26 cellular contexts compared by ENCODE assay signal in the genomic region with DNA sequence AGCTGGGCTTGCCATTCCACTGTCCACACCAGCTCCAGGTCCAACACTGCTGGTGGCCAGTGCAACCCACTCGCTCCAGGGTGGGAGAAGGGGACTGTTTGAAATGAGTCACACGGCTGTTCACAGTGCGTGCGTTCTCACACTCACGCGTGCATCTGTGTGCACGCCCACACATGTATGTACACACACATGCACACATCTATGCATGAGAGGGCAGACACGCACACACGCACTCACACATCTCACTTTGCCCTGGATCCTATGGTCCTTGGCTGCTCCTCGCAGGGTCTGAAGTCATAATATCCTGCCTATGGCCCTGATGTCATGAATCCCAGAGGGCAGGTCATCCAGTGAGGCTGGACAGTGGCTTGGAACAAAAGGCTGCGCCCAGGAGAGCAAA.
"Had no signal": no experiment of that assay in that cellular context is flagged by ENCODE, and none has a peak within 500 bp of the region (broad histone marks: within the 10 kb centered on the region; RNA-seq: fewer than 3 reads in every experiment).

No MANE protein-coding gene starts in this region.

- H3K36me3 ChIP-seq: transverse colon had no signal

- H3K4me3 ChIP-seq: coronary artery, gastroesophageal sphincter, testis, transverse colon had no signal

- H3K27ac Mint-ChIP-seq: activated naive CD4-positive, alpha-beta T cell treated with anti-CD3 and anti-CD28 coated beads, Interleukin-2, amount 50 U/mL, for 24 hours; activated naive CD8-positive, alpha-beta T cell treated with anti-CD3 and anti-CD28 coated beads, Interleukin-2, amount 50 U/mL, for 24 hours; T-helper 1 cell treated with Interleukin-12 subunit alpha and Interleukin-12 subunit beta and Interleukin-4 antibody, amounts not matched to agents 30 μg/mL and 1 μg/mL, for 36 hours had no signal

- H3K9me3 ChIP-seq: gastroesophageal sphincter, testis, transverse colon had no signal

- H3K27me3 ChIP-seq: gastroesophageal sphincter, testis, transverse colon had no signal

- DNase-seq: activated CD4-positive, alpha-beta T cell treated with anti-CD3 and anti-CD28 coated beads for 48 hours; activated CD4-positive, alpha-beta T cell treated with anti-CD3 and anti-CD28 coated beads, Interleukin-2, amount 50 U/mL, for 48 hours; activated CD8-positive, alpha-beta memory T cell treated with anti-CD3 and anti-CD28 coated beads for 24 hours; activated effector memory CD4-positive, alpha-beta T cell treated with Interleukin-2 at 50 U/mL for 16 hours; activated naive CD8-positive, alpha-beta T cell treated with anti-CD3 and anti-CD28 coated beads, Interleukin-2, amount 50 U/mL, for 24 hours; amygdala; effector memory CD8-positive, alpha-beta T cell; hippocampal formation; left cardiac atrium; midbrain; naive thymus-derived CD4-positive, alpha-beta T cell; right cardiac atrium; stimulated activated CD4-positive, alpha-beta T cell treated with anti-CD3 and anti-CD28 coated beads, Interleukin-4, amount 100 ng/mL, for 1 hour; stimulated activated naive CD8-positive, alpha-beta T cell treated with anti-CD3 and anti-CD28 coated beads, Interleukin-15, Interleukin-2, amounts not matched to agents 100 U/mL and 50 U/mL, for 24 hours; T-helper 9 cell; testis; transverse colon had no signal

- H3K9me3 Mint-ChIP-seq: activated naive CD4-positive, alpha-beta T cell treated with anti-CD3 and anti-CD28 coated beads, Interleukin-2, amount 50 U/mL, for 24 hours; activated naive CD8-positive, alpha-beta T cell treated with anti-CD3 and anti-CD28 coated beads, Interleukin-2, amount 50 U/mL, for 24 hours; effector memory CD8-positive, alpha-beta T cell; T-helper 1 cell treated with Interleukin-12 subunit alpha and Interleukin-12 subunit beta and Interleukin-4 antibody, amounts not matched to agents 30 μg/mL and 1 μg/mL, for 36 hours had no signal

- H3K4me1 ChIP-seq: gastroesophageal sphincter, testis, transverse colon had no signal

- H3K4me3 Mint-ChIP-seq: activated naive CD4-positive, alpha-beta T cell treated with anti-CD3 and anti-CD28 coated beads, Interleukin-2, amount 50 U/mL, for 24 hours; activated naive CD8-positive, alpha-beta T cell treated with anti-CD3 and anti-CD28 coated beads, Interleukin-2, amount 50 U/mL, for 24 hours; effector memory CD8-positive, alpha-beta T cell; naive thymus-derived CD4-positive, alpha-beta T cell; T-helper 1 cell treated with Interleukin-12 subunit alpha and Interleukin-12 subunit beta and Interleukin-4 antibody, amounts not matched to agents 30 μg/mL and 1 μg/mL, for 36 hours had no signal

- H3K27ac ChIP-seq: coronary artery, gastroesophageal sphincter, testis, transverse colon, VCaP had no signal

- H3K27me3 Mint-ChIP-seq: activated naive CD4-positive, alpha-beta T cell treated with anti-CD3 and anti-CD28 coated beads, Interleukin-2, amount 50 U/mL, for 24 hours; activated naive CD8-positive, alpha-beta T cell treated with anti-CD3 and anti-CD28 coated beads, Interleukin-2, amount 50 U/mL, for 24 hours; effector memory CD8-positive, alpha-beta T cell; naive thymus-derived CD4-positive, alpha-beta T cell had no signal

- FAIRE-seq: endothelial cell of umbilical vein, keratinocyte, TTC549, urothelium cell line had no signal
